In the genomic region with DNA sequence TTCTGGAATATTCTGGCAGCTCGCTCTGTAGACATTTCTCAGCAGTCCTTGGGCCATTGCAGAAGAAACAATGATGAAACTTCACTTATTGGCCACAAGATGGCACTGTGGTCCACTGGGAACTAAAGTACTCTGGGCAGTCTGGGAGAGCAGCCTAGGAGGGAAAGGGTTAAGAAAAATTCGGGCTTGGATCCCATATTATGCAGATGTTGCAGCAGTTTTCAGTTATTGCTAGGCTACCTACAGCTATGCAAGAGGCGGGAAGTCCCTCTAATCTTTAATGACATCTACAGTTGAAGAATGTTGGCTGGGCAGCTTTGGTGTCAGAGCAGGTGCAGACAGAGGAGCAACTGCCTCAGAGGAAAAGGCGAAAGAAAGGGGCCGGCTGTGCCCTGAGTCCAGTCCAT, we compare ENCODE assay signal across 8 cellular contexts.
DNase-seq lines count a peak whose midpoint lies in the region; ATAC-seq and TF ChIP-seq lines count a peak whose summit lies in the region.

No MANE protein-coding gene starts in this region.

- no peak overlapping the region for H3K56ac ChIP-seq in mesendoderm (ENCODE audit: low read length)

- no peak overlapping the region for H2BK120ac ChIP-seq in mesendoderm (ENCODE audit: low read depth, low read length)

- H3K79me2 ChIP-seq in mesendoderm (ENCODE audit: control insufficient read depth, insufficient read depth, low read length) = no peaks in the 10 kb centered on the region

- no peak overlapping the region for H2BK15ac ChIP-seq in mesendoderm (replicated peaks; ENCODE audit: low read depth)

- no peaks in the 10 kb centered on the region for H3K27me3 ChIP-seq in HL-60 (ENCODE audit: insufficient read depth, poor library complexity, severe bottlenecking)
- no peaks in the 10 kb centered on the region for H3K27me3 ChIP-seq in mesendoderm (ENCODE audit: insufficient read depth, low read length, poor library complexity)

- no peak overlapping the region for H3K18ac ChIP-seq in mesendoderm (ENCODE audit: low read length)

- H3K36me3 ChIP-seq in mesendoderm (ENCODE audit: control insufficient read depth, insufficient read depth, low read length) = no peaks in the 10 kb centered on the region

- WGBS in mesendoderm (ENCODE audit: extremely low coverage, insufficient coverage, low lambda C conversion rate) = no CpG with 5 or more reads among the region's 5 CpGs

- no peak overlapping the region for H3K9ac ChIP-seq in mesendoderm (ENCODE audit: low read length)

- peak overlapping the region; percentile 50 for H3K27ac Mint-ChIP-seq in activated T-cell treated with anti-CD3 and anti-CD28 coated beads, Interleukin-2, amount 50 U/mL, for 24 hours

- H3K4ac ChIP-seq in mesendoderm (ENCODE audit: low read depth, low read length) = no peak overlapping the region

- H3K4me3 Mint-ChIP-seq in activated T-cell treated with anti-CD3 and anti-CD28 coated beads, Interleukin-2, amount 50 U/mL, for 24 hours = no peak overlapping the region

- peak; percentile 46 for TF ChIP-seq CTCF in HL-60 (IDR thresholded peaks at IDR 0.05; ENCODE audit: insufficient read depth, low read length)

- H3K4me3 ChIP-seq in HL-60 (replicated peaks; ENCODE audit: insufficient read depth, low read length) (no peak overlapping the region), mesendoderm (ENCODE audit: low read length) (no peak overlapping the region)

- no peak for DNase-seq in activated T-cell treated with anti-CD3 and anti-CD28 coated beads, Interleukin-2, amount 50 U/mL, for 24 hours
- no peak for DNase-seq in activated T-cell treated with anti-CD3 and anti-CD28 coated beads, Interleukin-2, amount 50 U/mL, for 1 hour
- DNase-seq in HL-60 (ENCODE audit: low read depth in 1 of 2, low spot score in 1 of 2) (peak in 1 of 2 experiments; percentile 61), RKO (ENCODE audit: low spot score) (peak; percentile 79), dermis microvascular lymphatic vessel endothelial cell (ENCODE audit: low read depth in 2 of 2) (peak; percentile 24 to 63), mesendoderm (peak; percentile 69), KG1 (lab: John Stamatoyannopoulos, UW) (no peak)

- H2BK5ac ChIP-seq in mesendoderm (ENCODE audit: low read length) = no peak overlapping the region

- ATAC-seq in GM21515 (IDR thresholded peaks at IDR 0.05; ENCODE audit: unreplicated experiment) = peak; percentile 80

- no peak overlapping the region for H2AK5ac ChIP-seq in mesendoderm (ENCODE audit: low read length)

- no peaks in the 10 kb centered on the region for H3K4me1 ChIP-seq in mesendoderm (ENCODE audit: control insufficient read depth, low read depth, low read length)

- H3K23ac ChIP-seq in mesendoderm (ENCODE audit: low read length) = no peak overlapping the region

- no peaks in the 10 kb centered on the region for H3K36me3 Mint-ChIP-seq in activated T-cell treated with anti-CD3 and anti-CD28 coated beads, Interleukin-2, amount 50 U/mL, for 24 hours (ENCODE audit: low read depth)

- H3K4me2 ChIP-seq in mesendoderm (ENCODE audit: low read length) = no peak overlapping the region

- H3K27me3 Mint-ChIP-seq in activated T-cell treated with anti-CD3 and anti-CD28 coated beads, Interleukin-2, amount 50 U/mL, for 24 hours = no peaks in the 10 kb centered on the region

- no peak overlapping the region for H4K8ac ChIP-seq in mesendoderm (ENCODE audit: low read depth, low read length)

- peaks cover 59% of the 10 kb centered on the region for H3K4me1 Mint-ChIP-seq in activated T-cell treated with anti-CD3 and anti-CD28 coated beads, Interleukin-2, amount 50 U/mL, for 24 hours (ENCODE audit: low read depth)

- H4K5ac ChIP-seq in mesendoderm (ENCODE audit: low read length) = no peak overlapping the region

- no peaks in the 10 kb centered on the region for H3K79me1 ChIP-seq in mesendoderm (ENCODE audit: low read length)

- H3K27ac ChIP-seq in HL-60 (replicated peaks) (peak overlapping the region; percentile 39), mesendoderm (ENCODE audit: low read depth, low read length) (no peak overlapping the region)

- no peaks in the 10 kb centered on the region for H3K9me3 Mint-ChIP-seq in activated T-cell treated with anti-CD3 and anti-CD28 coated beads, Interleukin-2, amount 50 U/mL, for 24 hours

Comparison
In these comparisons a context has a peak if more than half of its experiments do, and no peak if none do; other contexts are left out.
1. DNase-seq: peak in RKO (single experiment), dermis microvascular lymphatic vessel endothelial cell (2 of 2) and mesendoderm (single experiment); none in activated T-cell treated with anti-CD3 and anti-CD28 coated beads, Interleukin-2, amount 50 U/mL, for 24 hours (single experiment), activated T-cell treated with anti-CD3 and anti-CD28 coated beads, Interleukin-2, amount 50 U/mL, for 1 hour (single experiment) and KG1 (single experiment).